In genomic region chr3:141575879-141576743, GRCh38 we compare ENCODE assay signal across 8 cellular contexts.
DNase-seq lines count a peak whose midpoint lies in the region; ATAC-seq and TF ChIP-seq lines count a peak whose summit lies in the region.

No MANE protein-coding gene starts in this region.

- WGBS in lower leg skin, 2 donors = 89 to 91% methylated on average over 13 of the region's 13 CpGs

- H3K27ac Mint-ChIP-seq in T-cell = peak overlapping the region; percentile 83 to 85

- peak overlapping the region in 2 of 3 donors; percentile 35 to 41 for H3K4me3 Mint-ChIP-seq in T-cell

- peaks cover 41% of the 10 kb centered on the region for H3K36me3 Mint-ChIP-seq in T-cell

- in situ Hi-C loops in ACHN (cut with HindIII; ENCODE audit: low pct_ligation_motif_present, low pct_unique_long_range_greater_than_20kb, low sequenced_read_pairs) = no loop called here

- intact Hi-C loops in sciatic nerve (cut with DNase I) (no loop called here), lower leg skin (cut with DNase I; ENCODE audit: low total_unique reads) (no loop called here)

- CTCF ChIA-PET in GM10248 (lab: Yijun Ruan, JAX) = interaction anchor here (0.8 to 1.7 kb wide), 7 partner anchors 11 to 704 kb away, joined by 3 to 4 read pairs (median 3); partner anchors contain the start of gene RNF7
- CTCF ChIA-PET in T-cell (lab: Charles Lee) = interaction anchor here (0.5 to 1.6 kb wide), 8 partner anchors 15 to 338 kb away, joined by 3 to 7 read pairs (median 3); no protein-coding TSS in a partner anchor

- ATAC-seq in T-cell (replicated peaks in 1 of 4) (peak; percentile 61 to 80 (median 73)), sciatic nerve (peak; percentile 79), HG03045 (IDR thresholded peaks at IDR 0.05; ENCODE audit: unreplicated experiment) (no peak)

- DNase-seq in ACHN (peak; percentile 33), GM10248 (ENCODE audit: extremely low spot score) (peak; percentile 39), HuH-7.5 (ENCODE audit: low spot score) (peak; percentile 6), T-cell (no peak), fibroblast of peridontal ligament (ENCODE audit: extremely low read depth) (peak; percentile 58), sciatic nerve (ENCODE audit: low spot score) (no peak), lower leg skin (ENCODE audit: low spot score in 2 of 2) (no peak)

- TF ChIP-seq CTCF in GM10248 (IDR thresholded peaks at IDR 0.05; ENCODE audit: control extremely low read depth, extremely low read depth, low read depth, missing control alignments) (peak; percentile 55), lower leg skin (IDR thresholded peaks at IDR 0.05) (no peak)

- H3K27me3 Mint-ChIP-seq in T-cell = no peaks in the 10 kb centered on the region

- POLR2A ChIA-PET in GM10248 (lab: Yijun Ruan, JAX) = no interaction called here
- POLR2A ChIA-PET in T-cell (lab: Charles Lee) = interaction anchor here in 1 of 2 donors (0.6 kb wide), 2 partner anchors 24 to 57 kb away, joined by 3 read pairs; no protein-coding TSS in a partner anchor

- H3K4me1 Mint-ChIP-seq in T-cell = peaks cover 10 to 15% (median 12%) of the 10 kb centered on the region in 3 donors

- TF ChIP-seq POLR2A in lower leg skin (IDR thresholded peaks at IDR 0.05) = no peak

- H3K9me3 Mint-ChIP-seq in T-cell = no peaks in the 10 kb centered on the region

- no peak overlapping the region for H3K4me3 ChIP-seq in lower leg skin (ENCODE audit: low read depth, poor library complexity, severe bottlenecking)

Comparison
In these comparisons a context has a peak if more than half of its experiments do, and no peak if none do; other contexts are left out.
1. DNase-seq: peak in ACHN (single experiment), GM10248 (single experiment), HuH-7.5 (single experiment) and fibroblast of peridontal ligament (single experiment); none in T-cell (0 of 34), sciatic nerve (single experiment) and lower leg skin (0 of 2).